Comparison of ENCODE assay signal across 8 cellular contexts in genomic region chr15:69160976-69161877, GRCh38. TPM values are rescaled to one million over a fixed set of nuclear protein-coding genes. Genes with fewer than 3 reads are reported as not detected.
DNase-seq lines count a peak whose midpoint lies in the region; ATAC-seq and TF ChIP-seq lines count a peak whose summit lies in the region.

No MANE protein-coding gene starts in this region.

- TF ChIP-seq CTCF in coronary artery (IDR thresholded peaks at IDR 0.05), result no peak

- no peak for ATAC-seq in activated CD4-positive, alpha-beta T cell treated with anti-CD3 and anti-CD28 coated beads for 36 hours
- ATAC-seq in HG02840 (IDR thresholded peaks at IDR 0.05; ENCODE audit: low FRiP score, unreplicated experiment) (no peak), GM21723 (IDR thresholded peaks at IDR 0.05; ENCODE audit: unreplicated experiment) (no peak)

- CTCF ChIA-PET in activated CD4-positive, alpha-beta T cell treated with anti-CD3 and anti-CD28 coated beads for 36 hours (lab: Charles Lee), result interaction anchor here (0.6 to 0.8 kb wide), 2 partner anchors 162 to 180 kb away, joined by 3 read pairs; no protein-coding TSS in a partner anchor

- H3K27me3 Mint-ChIP-seq in activated CD4-positive, alpha-beta T cell treated with anti-CD3 and anti-CD28 coated beads for 36 hours, result no peaks in the 10 kb centered on the region

- H3K27ac Mint-ChIP-seq in activated CD4-positive, alpha-beta T cell treated with anti-CD3 and anti-CD28 coated beads for 36 hours, result peak overlapping the region; percentile 84

- no peaks in the 10 kb centered on the region for H3K36me3 Mint-ChIP-seq in activated CD4-positive, alpha-beta T cell treated with anti-CD3 and anti-CD28 coated beads for 36 hours (ENCODE audit: low read depth)

- POLR2A ChIA-PET in activated CD4-positive, alpha-beta T cell treated with anti-CD3 and anti-CD28 coated beads for 36 hours (lab: Charles Lee), result interaction anchor here (0.5 to 1.3 kb wide), 4 partner anchors 127 to 301 kb away, joined by 3 to 4 read pairs (median 4); partner anchors contain the start of genes KIF23 and RPLP1

- H3K9me3 ChIP-seq in KOPT-K1 (ENCODE audit: insufficient read depth, low read length, poor library complexity, severe bottlenecking), result no peaks in the 10 kb centered on the region

- H3K27ac ChIP-seq in KOPT-K1 (ENCODE audit: low read depth, low read length, poor library complexity, severe bottlenecking) (peak overlapping the region; percentile 38), coronary artery (peak overlapping the region; percentile 21 to 83)

- H3K36me3 ChIP-seq in KOPT-K1 (ENCODE audit: insufficient read depth, low read length), result no peaks in the 10 kb centered on the region

- intact Hi-C loops in activated CD4-positive, alpha-beta T cell treated with anti-CD3 and anti-CD28 coated beads for 36 hours (cut with DNase I, micrococcal nuclease), result loop anchor here (1.0 to 10.0 kb wide), 12 partner anchors 100 to 1106 kb away; partner anchors contain the start of genes KIF23 (in 2 of the 2), RPLP1 (in 2 of the 2), FEM1B (in 1 of the 2) and PAQR5 (in 1 of the 2)

- peak overlapping the region; percentile 90 for H3K4me3 Mint-ChIP-seq in activated CD4-positive, alpha-beta T cell treated with anti-CD3 and anti-CD28 coated beads for 36 hours

- no peaks in the 10 kb centered on the region for H3K9me3 Mint-ChIP-seq in activated CD4-positive, alpha-beta T cell treated with anti-CD3 and anti-CD28 coated beads for 36 hours (ENCODE audit: low read depth)

- H3K4me1 Mint-ChIP-seq in activated CD4-positive, alpha-beta T cell treated with anti-CD3 and anti-CD28 coated beads for 36 hours, result peaks cover 16% of the 10 kb centered on the region

- H3K4me3 ChIP-seq in coronary artery, result peak overlapping the region; percentile 99

- DNase-seq in Daoy (ENCODE audit: low read depth) (peak; percentile 53), coronary artery (ENCODE audit: low spot score) (no peak), left kidney (ENCODE audit: low read depth, low spot score) (peak; percentile 78)
- peak; percentile 42 for DNase-seq in activated CD4-positive, alpha-beta T cell treated with anti-CD3 and anti-CD28 coated beads for 36 hours
- peak; percentile 25 to 32 for DNase-seq in stimulated activated CD4-positive, alpha-beta T cell treated with anti-CD3 and anti-CD28 coated beads, Interleukin-2, amount 100 ng/mL, for 24 hours

RNA-seq across cellular contexts. Expression of gene GLCE, which starts 0.8 kb away (rescaled TPM):
- 14.1 and 16.7 TPM in 2 replicates for total RNA-seq in Daoy (2014; rRNA removed; shearing (Covaris generic))
- 1 to 10 TPM; 3.6 to 4.2 TPM for total RNA-seq in activated CD4-positive, alpha-beta T cell treated with anti-CD3 and anti-CD28 coated beads for 36 hours
